ENCODE assay signal across 17 cellular contexts in the genomic region with DNA sequence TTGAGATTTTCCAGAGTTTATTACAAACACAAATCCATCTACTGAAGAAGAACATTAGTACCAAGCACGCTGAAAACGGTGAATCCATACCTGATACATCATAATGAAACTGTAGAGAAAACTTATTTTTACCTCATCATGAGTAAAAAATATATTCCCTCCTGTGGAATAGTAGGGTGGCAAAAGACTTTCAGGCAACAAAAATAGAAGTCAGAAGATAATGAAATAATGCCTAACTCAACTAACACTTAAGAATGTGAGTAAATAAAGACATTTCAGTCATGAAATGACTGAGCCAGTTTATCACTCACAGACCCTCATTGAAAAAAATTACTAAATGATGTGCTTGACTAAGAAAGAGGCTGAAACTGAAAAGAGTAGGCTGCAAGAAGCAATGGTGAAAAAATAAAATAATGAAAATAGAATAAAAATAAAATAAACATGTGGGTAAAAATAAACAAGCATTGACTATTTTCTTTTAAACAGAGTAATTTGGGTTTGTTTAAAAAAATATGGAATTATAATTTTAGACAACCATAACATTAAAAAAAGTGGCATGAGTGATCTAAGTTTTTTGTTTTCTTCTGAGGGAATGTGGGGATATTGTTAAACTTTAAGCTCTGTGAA.
A peak's percentile ranks its signal among the peaks of the same experiment; 100 is the strongest.
DNase-seq lines count a peak whose midpoint lies in the region; ATAC-seq, FAIRE-seq and TF ChIP-seq lines count a peak whose summit lies in the region.
"Had no signal": no experiment of that assay in that cellular context is flagged by ENCODE, and none has a peak within 500 bp of the region (broad histone marks: within the 10 kb centered on the region; RNA-seq: fewer than 3 reads in every experiment).

No MANE protein-coding gene starts in this region.

- H3K4me3 Mint-ChIP-seq in activated naive CD4-positive, alpha-beta T cell treated with anti-CD3 and anti-CD28 coated beads for 36 hours = no peak overlapping the region
- H3K4me3 Mint-ChIP-seq: activated CD4-positive, alpha-beta T cell treated with anti-CD3 and anti-CD28 coated beads for 36 hours; activated T-helper 17 cell treated with anti-CD3 and anti-CD28 coated beads, Interleukin-2, amount 50 U/mL, for 72 hours; brain; natural killer cell treated with Interleukin-12 subunit alpha and Interleukin-12 subunit beta and Interleukin-15 and Interleukin-18, amount 100 ng/mL, for 72 hours had no signal

- DNase-seq in GM06990 (ENCODE audit: extremely low read depth, insufficient read length) = peak; percentile 80
- no peak for DNase-seq in GM19239 (ENCODE audit: insufficient read length, low spot score)
- DNase-seq in posterior vena cava (ENCODE audit: low spot score) = no peak
- DNase-seq in NCI-H524 treated with DMSO at 0.1 percent for 48 hours (lab: John Stamatoyannopoulos, UW) = no peak
- DNase-seq in GF-D8 (lab: John Stamatoyannopoulos, UW) = no peak
- DNase-seq in activated naive CD4-positive, alpha-beta T cell treated with anti-CD3 and anti-CD28 coated beads for 36 hours = no peak
- DNase-seq: activated CD4-positive, alpha-beta T cell treated with anti-CD3 and anti-CD28 coated beads for 36 hours; heart left ventricle; left lung; NCI-H2081; SW 1271 had no signal

- ATAC-seq in GM21786 (IDR thresholded peaks at IDR 0.05; ENCODE audit: unreplicated experiment) (peak; percentile 64), HG03135 (IDR thresholded peaks at IDR 0.05; ENCODE audit: unreplicated experiment) (peak; percentile 56)
- ATAC-seq: activated CD4-positive, alpha-beta T cell treated with anti-CD3 and anti-CD28 coated beads for 36 hours; activated T-helper 17 cell treated with anti-CD3 and anti-CD28 coated beads, Interleukin-2, amount 50 U/mL, for 72 hours; heart left ventricle; left lung; natural killer cell treated with Interleukin-12 subunit alpha and Interleukin-12 subunit beta and Interleukin-15 and Interleukin-18, amount 100 ng/mL, for 72 hours had no signal

- CTCF ChIA-PET in activated naive CD4-positive, alpha-beta T cell treated with anti-CD3 and anti-CD28 coated beads for 36 hours (lab: Charles Lee) = no interaction called here

- H3K36me3 Mint-ChIP-seq in activated naive CD4-positive, alpha-beta T cell treated with anti-CD3 and anti-CD28 coated beads for 36 hours (ENCODE audit: low read depth) = no peaks in the 10 kb centered on the region
- H3K36me3 Mint-ChIP-seq: brain; natural killer cell treated with Interleukin-12 subunit alpha and Interleukin-12 subunit beta and Interleukin-15 and Interleukin-18, amount 100 ng/mL, for 72 hours had no signal

- H3K4me1 Mint-ChIP-seq in activated naive CD4-positive, alpha-beta T cell treated with anti-CD3 and anti-CD28 coated beads for 36 hours (ENCODE audit: low read depth) = no peaks in the 10 kb centered on the region
- H3K4me1 Mint-ChIP-seq: brain had no signal

- FAIRE-seq in GM19239 (lab: Jason Lieb, UNC) = peak; percentile 85

- H3K27me3 ChIP-seq in GM06990 (replicated peaks; ENCODE audit: control insufficient read depth, insufficient read depth, low read length) = no peaks in the 10 kb centered on the region
- H3K27me3 ChIP-seq: heart left ventricle, left lung had no signal

- H3K36me3 ChIP-seq in GM06990 (ENCODE audit: control insufficient read depth, insufficient read depth, low read length) = no peaks in the 10 kb centered on the region
- H3K36me3 ChIP-seq: heart left ventricle, left lung, thoracic aorta had no signal

- no peak overlapping the region for H3K4me3 ChIP-seq in GM06990 (replicated peaks; ENCODE audit: low read depth, low read length)
- H3K4me3 ChIP-seq: heart left ventricle, left lung, thoracic aorta had no signal

- no peaks in the 10 kb centered on the region for H3K9me3 Mint-ChIP-seq in activated naive CD4-positive, alpha-beta T cell treated with anti-CD3 and anti-CD28 coated beads for 36 hours
- H3K9me3 Mint-ChIP-seq: brain had no signal

- no peak overlapping the region for H3K27ac Mint-ChIP-seq in activated naive CD4-positive, alpha-beta T cell treated with anti-CD3 and anti-CD28 coated beads for 36 hours
- H3K27ac Mint-ChIP-seq: activated CD4-positive, alpha-beta T cell treated with anti-CD3 and anti-CD28 coated beads for 36 hours; activated T-helper 17 cell treated with anti-CD3 and anti-CD28 coated beads, Interleukin-2, amount 50 U/mL, for 72 hours; brain; natural killer cell treated with Interleukin-12 subunit alpha and Interleukin-12 subunit beta and Interleukin-15 and Interleukin-18, amount 100 ng/mL, for 72 hours had no signal

- intact Hi-C loops in posterior vena cava (cut with DNase I) = no loop called here
- intact Hi-C loops in activated naive CD4-positive, alpha-beta T cell treated with anti-CD3 and anti-CD28 coated beads for 36 hours (cut with micrococcal nuclease) = no loop called here

- H3K27me3 Mint-ChIP-seq in activated naive CD4-positive, alpha-beta T cell treated with anti-CD3 and anti-CD28 coated beads for 36 hours (ENCODE audit: low read depth) = no peaks in the 10 kb centered on the region
- H3K27me3 Mint-ChIP-seq: natural killer cell treated with Interleukin-12 subunit alpha and Interleukin-12 subunit beta and Interleukin-15 and Interleukin-18, amount 100 ng/mL, for 72 hours had no signal

- no peak for TF ChIP-seq CTCF in GM06990 (IDR thresholded peaks at IDR 0.05; ENCODE audit: insufficient read depth, low read length, poor library complexity, severe bottlenecking)
